Comparison of ENCODE assay signal across 32 cellular contexts in the genomic region with DNA sequence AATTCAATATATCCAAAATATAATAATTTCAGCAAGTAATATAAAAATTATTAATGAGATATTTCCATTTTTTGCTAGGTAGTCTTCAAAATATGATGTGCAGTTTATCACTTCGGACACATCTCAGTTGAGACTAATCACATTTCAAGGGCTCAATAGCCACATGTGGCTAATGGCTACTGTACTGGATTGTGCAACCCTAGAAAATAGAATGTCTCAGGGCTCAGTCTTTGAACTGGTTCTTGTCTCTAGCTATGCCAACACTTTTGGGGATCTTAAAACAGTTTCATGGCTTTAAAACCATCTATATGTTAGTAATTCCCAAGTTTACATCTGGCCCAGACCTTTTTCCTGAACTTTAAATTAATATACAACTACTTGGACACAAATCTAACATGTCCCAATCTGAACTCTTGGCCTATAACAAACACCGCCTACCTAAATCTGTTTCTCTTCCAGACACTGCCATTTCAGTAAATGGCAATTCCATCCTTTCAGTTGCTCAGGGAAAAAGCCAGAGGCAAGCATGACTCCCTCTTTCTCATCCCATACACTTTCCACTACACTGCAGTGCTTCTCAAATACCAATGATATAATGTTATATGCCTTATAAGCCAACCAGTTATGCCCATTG.
"Had no signal": no experiment of that assay in that cellular context is flagged by ENCODE, and none has a peak within 500 bp of the region (broad histone marks: within the 10 kb centered on the region; RNA-seq: fewer than 3 reads in every experiment).

No MANE protein-coding gene starts in this region.

- H3K4me3 ChIP-seq: body of pancreas, cardiac muscle cell, heart left ventricle, left lung, lung, sigmoid colon, smooth muscle cell, suprapubic skin, tibial artery, upper lobe of right lung had no signal

- H3K27me3 ChIP-seq: body of pancreas, cardiac muscle cell, foreskin keratinocyte, heart left ventricle, left lung, sigmoid colon, suprapubic skin, tibial artery, upper lobe of right lung had no signal

- H3K4me2 ChIP-seq: smooth muscle cell had no signal

- H3K36me3 ChIP-seq: cardiac muscle cell had no signal

- H3K4me1 ChIP-seq: foreskin keratinocyte, sigmoid colon, suprapubic skin, upper lobe of right lung had no signal

- H3K9me3 ChIP-seq: body of pancreas, heart left ventricle, left lung, sigmoid colon, suprapubic skin, tibial artery, upper lobe of right lung had no signal

- H3K27ac Mint-ChIP-seq: activated naive CD8-positive, alpha-beta T cell; effector memory CD8-positive, alpha-beta T cell; natural killer cell treated with Interleukin-12 subunit alpha and Interleukin-12 subunit beta and Interleukin-15 and Interleukin-18, amount 100 ng/mL, for 72 hours; stimulated activated naive B cell treated with anti-CD40 and anti-IgM and Interleukin-4, amounts not matched to agents 10 μg/mL and 1 μg/mL and 100 μg/mL, for 72 hours; T-helper 1 cell treated with Interleukin-12 subunit alpha and Interleukin-12 subunit beta and Interleukin-4 antibody, amounts not matched to agents 30 μg/mL and 1 μg/mL, for 36 hours had no signal

- H3K27me3 Mint-ChIP-seq: activated naive CD8-positive, alpha-beta T cell; effector memory CD8-positive, alpha-beta T cell; natural killer cell treated with Interleukin-12 subunit alpha and Interleukin-12 subunit beta and Interleukin-15 and Interleukin-18, amount 100 ng/mL, for 72 hours; stimulated activated naive B cell treated with anti-CD40 and anti-IgM and Interleukin-4, amounts not matched to agents 10 μg/mL and 1 μg/mL and 100 μg/mL, for 72 hours had no signal

- FAIRE-seq: TTC549 had no signal

- H3K27ac ChIP-seq: body of pancreas, cardiac muscle cell, foreskin keratinocyte, heart left ventricle, left lung, sigmoid colon, suprapubic skin, tibial artery, upper lobe of right lung, VCaP had no signal

- ATAC-seq: activated CD4-positive, CD25-positive, alpha-beta regulatory T cell treated with anti-CD3 and anti-CD28 coated beads, Interleukin-2, amount 50 U/mL, for 24 hours; body of pancreas; effector memory CD8-positive, alpha-beta T cell; foreskin keratinocyte; heart left ventricle; left lung; natural killer cell treated with Interleukin-12 subunit alpha and Interleukin-12 subunit beta and Interleukin-15 and Interleukin-18, amount 100 ng/mL, for 72 hours; stimulated activated naive B cell treated with anti-CD40 and anti-IgM and Interleukin-4, amounts not matched to agents 10 μg/mL and 1 μg/mL and 100 μg/mL, for 72 hours; upper lobe of right lung had no signal

- H3K4me3 Mint-ChIP-seq: activated naive CD8-positive, alpha-beta T cell; effector memory CD8-positive, alpha-beta T cell; natural killer cell treated with Interleukin-12 subunit alpha and Interleukin-12 subunit beta and Interleukin-15 and Interleukin-18, amount 100 ng/mL, for 72 hours; stimulated activated naive B cell treated with anti-CD40 and anti-IgM and Interleukin-4, amounts not matched to agents 10 μg/mL and 1 μg/mL and 100 μg/mL, for 72 hours; T-helper 1 cell treated with Interleukin-12 subunit alpha and Interleukin-12 subunit beta and Interleukin-4 antibody, amounts not matched to agents 30 μg/mL and 1 μg/mL, for 36 hours had no signal

- H3K9me3 Mint-ChIP-seq: effector memory CD8-positive, alpha-beta T cell; natural killer cell treated with Interleukin-12 subunit alpha and Interleukin-12 subunit beta and Interleukin-15 and Interleukin-18, amount 100 ng/mL, for 72 hours; stimulated activated naive B cell treated with anti-CD40 and anti-IgM and Interleukin-4, amounts not matched to agents 10 μg/mL and 1 μg/mL and 100 μg/mL, for 72 hours; T-helper 1 cell treated with Interleukin-12 subunit alpha and Interleukin-12 subunit beta and Interleukin-4 antibody, amounts not matched to agents 30 μg/mL and 1 μg/mL, for 36 hours had no signal

- DNase-seq: activated CD4-positive, alpha-beta T cell treated with anti-CD3 and anti-CD28 coated beads for 48 hours; activated CD4-positive, alpha-beta T cell treated with anti-CD3 and anti-CD28 coated beads, Interleukin-2, amount 50 U/mL, for 48 hours; activated CD8-positive, alpha-beta memory T cell treated with anti-CD3 and anti-CD28 coated beads for 24 hours; activated effector memory CD4-positive, alpha-beta T cell treated with Interleukin-2 at 50 U/mL for 16 hours; activated naive CD4-positive, alpha-beta T cell treated with Interleukin-2 at 50 U/mL for 16 hours; anterior cingulate cortex; body of pancreas; cortex of kidney; effector memory CD8-positive, alpha-beta T cell; foreskin keratinocyte; heart left ventricle; hypothalamus; kidney glomerular epithelial cell; left lung; mesendoderm; sigmoid colon; stimulated activated CD4-positive, alpha-beta T cell treated with anti-CD3 and anti-CD28 coated beads, Interleukin-15, amount 100 ng/mL, for 24 hours; stimulated activated CD4-positive, alpha-beta T cell treated with anti-CD3 and anti-CD28 coated beads, Interleukin-2, amount 100 ng/mL, for 24 hours; stimulated activated naive B cell treated with anti-CD40 and anti-IgM and Interleukin-4, amounts not matched to agents 10 μg/mL and 1 μg/mL and 100 μg/mL, for 72 hours; T-helper 9 cell; tibial artery; upper lobe of right lung had no signal
